Comparison of ENCODE assay signal across 8 cellular contexts in genomic region chr6:35213161-35213823, GRCh38. TPM values are rescaled to one million over a fixed set of nuclear protein-coding genes. Genes with fewer than 3 reads are reported as not detected.
DNase-seq lines count a peak whose midpoint lies in the region; FAIRE-seq and TF ChIP-seq lines count a peak whose summit lies in the region.

No MANE protein-coding gene starts in this region.

- intact Hi-C loops in left ventricle myocardium inferior (cut with micrococcal nuclease), result no loop called here
- intact Hi-C loops in cardiac septum (cut with DNase I), result no loop called here

- no peaks in the 10 kb centered on the region for H3K9me3 ChIP-seq in left ventricle myocardium inferior (replicated peaks)
- H3K9me3 ChIP-seq in mesodermal cell (ENCODE audit: control insufficient read depth, low read length), result no peaks in the 10 kb centered on the region

- FAIRE-seq in bronchial epithelial cell (lab: Jason Lieb, UNC), result no peak

- H3K4me3 ChIP-seq in left ventricle myocardium inferior (peak overlapping the region; percentile 69), bronchial epithelial cell (ENCODE audit: low read depth, low read length) (peak overlapping the region; percentile 40), mesodermal cell (ENCODE audit: extremely low read depth, insufficient read depth, low read length, poor library complexity, severe bottlenecking) (peak overlapping the region; percentile 66)

- TF ChIP-seq CTCF in left ventricle myocardium inferior (IDR thresholded peaks at IDR 0.05; ENCODE audit: borderline replicate concordance) (no peak), bronchial epithelial cell (IDR thresholded peaks at IDR 0.05; ENCODE audit: insufficient read depth, low read length, severe bottlenecking) (no peak)

- H3K27ac ChIP-seq in left ventricle myocardium inferior (replicated peaks) (no peak overlapping the region), mesodermal cell (ENCODE audit: low read depth, low read length, severe bottlenecking) (peak overlapping the region; percentile 81)

- DNase-seq in left ventricle myocardium inferior (no peak), cardiac septum (ENCODE audit: low spot score) (no peak), bronchial epithelial cell (ENCODE audit: low read depth) (no peak), COR-L47 (lab: John Stamatoyannopoulos, UW) (no peak), LoVo (ENCODE audit: low spot score) (no peak), NCI-H1694 treated with DMSO at 0.1 percent for 48 hours (lab: John Stamatoyannopoulos, UW) (no peak)
- no peak for DNase-seq in stimulated activated naive CD4-positive, alpha-beta T cell (lab: John Stamatoyannopoulos, UW)

- H3K4me1 ChIP-seq in left ventricle myocardium inferior (peaks cover 47% of the 10 kb centered on the region), mesodermal cell (ENCODE audit: control insufficient read depth, insufficient read depth, low read length, poor library complexity, severe bottlenecking) (peaks cover 22% of the 10 kb centered on the region)

- no peaks in the 10 kb centered on the region for H3K36me3 ChIP-seq in left ventricle myocardium inferior
- H3K36me3 ChIP-seq in bronchial epithelial cell (ENCODE audit: control insufficient read depth, insufficient read depth, low read length), result no peaks in the 10 kb centered on the region
- H3K36me3 ChIP-seq in mesodermal cell (ENCODE audit: control insufficient read depth, insufficient read depth, low read length), result no peaks in the 10 kb centered on the region

- H3K27me3 ChIP-seq in left ventricle myocardium inferior (ENCODE audit: low read depth), result peaks cover 60% of the 10 kb centered on the region
- H3K27me3 ChIP-seq in bronchial epithelial cell (ENCODE audit: control insufficient read depth, insufficient read depth, low read length), result peaks cover 27% of the 10 kb centered on the region

- 6 to 8% methylated on average over 35 to 53 of the region's 54 CpGs for WGBS in mesodermal cell (ENCODE audit: insufficient coverage in 2 of 2), 2 experiments

RNA-seq across cellular contexts. Expression of gene SCUBE3, which starts 0.5 kb away (rescaled TPM):
- total RNA-seq in left ventricle myocardium inferior, result 8.8 TPM
- 5.2 TPM for total RNA-seq in cardiac septum
- total RNA-seq in bronchial epithelial cell, result not detected in 2 replicates
- polyA plus RNA-seq in mesodermal cell (2013, experiment 1 of 2), result 10.8 TPM
- polyA plus RNA-seq in mesodermal cell (2013, experiment 2 of 2), result 10.8 TPM

RNA-seq across cellular contexts. Expression of gene ZNF76, which starts 46.2 kb away (rescaled TPM):
- total RNA-seq in left ventricle myocardium inferior (38.7 TPM), cardiac septum (39.9 TPM), bronchial epithelial cell (5.3 and 8.1 TPM in 2 replicates)
- polyA plus RNA-seq in mesodermal cell (2013, experiment 1 of 2), result 23.4 TPM
- 21.3 TPM for polyA plus RNA-seq in mesodermal cell (2013, experiment 2 of 2)
